22 cellular contexts compared by ENCODE assay signal in the genomic region with DNA sequence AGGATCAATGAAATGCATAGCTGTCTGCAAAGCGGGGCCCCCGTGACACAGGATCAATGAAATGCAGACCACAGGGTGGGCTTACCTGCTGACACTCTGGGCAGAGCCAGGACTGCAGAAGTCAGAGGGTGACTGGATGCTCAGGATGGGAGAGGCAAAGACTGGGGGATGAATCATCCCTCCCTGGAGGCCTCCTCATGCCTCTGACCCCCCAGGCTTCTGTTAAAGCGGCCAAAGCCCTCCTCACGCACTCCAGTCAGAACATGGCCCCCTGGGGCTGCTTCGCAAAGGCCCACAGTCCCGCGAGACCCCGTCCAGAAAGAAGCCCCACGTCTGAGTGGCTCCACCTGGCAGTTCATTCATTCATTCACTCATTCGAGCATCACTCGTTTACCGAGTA. TPM values are rescaled to one million over a fixed set of nuclear protein-coding genes. Genes with fewer than 3 reads are reported as not detected.
DNase-seq lines count a peak whose midpoint lies in the region; ATAC-seq and TF ChIP-seq lines count a peak whose summit lies in the region.
"Had no signal": no experiment of that assay in that cellular context is flagged by ENCODE, and none has a peak within 500 bp of the region (broad histone marks: within the 10 kb centered on the region; RNA-seq: fewer than 3 reads in every experiment).

No MANE protein-coding gene starts in this region.

- peaks cover 16% of the 10 kb centered on the region for H3K36me3 ChIP-seq in SJSA1
- H3K36me3 ChIP-seq: BLaER1 had no signal

- H3K27ac ChIP-seq in SJSA1 (peak overlapping the region; percentile 73), right cardiac atrium (ENCODE audit: low read length) (no peak overlapping the region)
- H3K27ac ChIP-seq: BLaER1 had no signal

- H3K27me3 ChIP-seq in SJSA1 (replicated peaks) (no peaks in the 10 kb centered on the region), right cardiac atrium (ENCODE audit: control insufficient read depth, insufficient read depth) (no peaks in the 10 kb centered on the region)
- H3K27me3 ChIP-seq: BLaER1 had no signal

- peaks cover 34% of the 10 kb centered on the region for H3K4me1 ChIP-seq in SJSA1 (replicated peaks)
- no peaks in the 10 kb centered on the region for H3K4me1 ChIP-seq in right cardiac atrium (ENCODE audit: control insufficient read depth, insufficient read depth, low read length)
- H3K4me1 ChIP-seq: BLaER1 had no signal

- H3K27ac Mint-ChIP-seq in activated naive CD4-positive, alpha-beta T cell treated with anti-CD3 and anti-CD28 coated beads, Interleukin-2, amount 50 U/mL, for 72 hours, result no peak overlapping the region
- H3K27ac Mint-ChIP-seq: CD14-positive monocyte; CD4-positive, alpha-beta memory T cell had no signal

- no peaks in the 10 kb centered on the region for H3K9me3 Mint-ChIP-seq in activated naive CD4-positive, alpha-beta T cell treated with anti-CD3 and anti-CD28 coated beads, Interleukin-2, amount 50 U/mL, for 72 hours

- H3K4me3 ChIP-seq in SJSA1, result 0 out of 2 replicates have a peak overlapping the region, but pooled peaks have one; percentile 4
- H3K4me3 ChIP-seq in fibroblast of mammary gland (ENCODE audit: control insufficient read depth, low read depth, low read length), result no peak overlapping the region
- no peak overlapping the region for H3K4me3 ChIP-seq in right cardiac atrium (ENCODE audit: low read length)
- H3K4me3 ChIP-seq: BLaER1 had no signal

- DNase-seq in EL (peak; percentile 12), M059J (ENCODE audit: low read depth) (peak; percentile 39), SJSA1 (ENCODE audit: low read depth in 1 of 2, low spot score in 2 of 2) (peak; percentile 72 to 81), fibroblast of mammary gland (ENCODE audit: low read depth) (peak; percentile 24), COLO829 (ENCODE audit: low spot score) (no peak), right cardiac atrium (no peak)
- DNase-seq in activated CD4-positive, alpha-beta T cell treated with anti-CD3 and anti-CD28 coated beads, Interleukin-2, amount 50 U/mL, for 4 hours, result no peak
- no peak for DNase-seq in activated naive CD4-positive, alpha-beta T cell treated with anti-CD3 and anti-CD28 coated beads, Interleukin-2, amount 50 U/mL, for 72 hours (ENCODE audit: low spot score in 2 of 2)
- DNase-seq: 8988T; Calu3; CD4-positive, alpha-beta memory T cell; DMS 273 treated with DMSO at 0.1 percent for 48 hours; DMS53; DND-41; GF-D8; GOT3; H7 had no signal

- ATAC-seq in activated naive CD4-positive, alpha-beta T cell treated with anti-CD3 and anti-CD28 coated beads, Interleukin-2, amount 50 U/mL, for 72 hours, result no peak
- ATAC-seq in right cardiac atrium, result no peak
- ATAC-seq: HCT116 had no signal

- TF ChIP-seq CTCF in fibroblast of mammary gland (conservative IDR thresholded peaks at IDR 0.05; ENCODE audit: control insufficient read depth, insufficient read depth, low read depth, low read length), result no peak

- no peaks in the 10 kb centered on the region for H3K36me3 Mint-ChIP-seq in activated naive CD4-positive, alpha-beta T cell treated with anti-CD3 and anti-CD28 coated beads, Interleukin-2, amount 50 U/mL, for 72 hours
- H3K36me3 Mint-ChIP-seq: CD14-positive monocyte; CD4-positive, alpha-beta memory T cell had no signal

- whole genome bisulfite sequencing in right cardiac atrium, result 93% methylated on average over 12 of the region's 12 CpGs

- H3K9me3 ChIP-seq in SJSA1 (replicated peaks), result no peaks in the 10 kb centered on the region; the same call in 1 of the 2 replicates
- no peaks in the 10 kb centered on the region for H3K9me3 ChIP-seq in right cardiac atrium (ENCODE audit: control insufficient read depth, low read length)

- intact Hi-C loops in right cardiac atrium (cut with DNase I), result no loop called here

RNA-seq across cellular contexts. Expression of a gene that starts 38.4 kb away (rescaled TPM):
- total RNA-seq in M059J (2014; rRNA removed; shearing (Covaris generic)), result 11.1 and 21.2 TPM in 2 replicates
- 25.7 and 34.7 TPM in 2 replicates for total RNA-seq in SJSA1 (2014; rRNA removed; shearing (Covaris generic))
- total RNA-seq in activated naive CD4-positive, alpha-beta T cell treated with anti-CD3 and anti-CD28 coated beads, Interleukin-2, amount 50 U/mL, for 72 hours, result not detected
- under 1 TPM; 0.14 to 0.71 (median 0.28) TPM for total RNA-seq in right cardiac atrium
- 0.84 TPM for polyA plus RNA-seq in right cardiac atrium
- total RNA-seq: A673; Calu3; CD4-positive, alpha-beta memory T cell; H7; HT-29 had no signal
- polyA plus RNA-seq: CD14-positive monocyte; CD4-positive, alpha-beta memory T cell had no signal

Comparison
In these comparisons a context has a peak if more than half of its experiments do, and no peak if none do; other contexts are left out.
1. DNase-seq: peak in EL (single experiment), M059J (single experiment), SJSA1 (2 of 2) and fibroblast of mammary gland (single experiment); none in activated CD4-positive, alpha-beta T cell treated with anti-CD3 and anti-CD28 coated beads, Interleukin-2, amount 50 U/mL, for 4 hours (0 of 2), activated naive CD4-positive, alpha-beta T cell treated with anti-CD3 and anti-CD28 coated beads, Interleukin-2, amount 50 U/mL, for 72 hours (0 of 2), COLO829 (single experiment) and right cardiac atrium (0 of 3).